7 cellular contexts compared by ENCODE assay signal in genomic region chr19:58440556-58440955, GRCh38. TPM values are rescaled to one million over a fixed set of nuclear protein-coding genes. Genes with fewer than 3 reads are reported as not detected.
DNase-seq lines count a peak whose midpoint lies in the region; ATAC-seq and TF ChIP-seq lines count a peak whose summit lies in the region.

No MANE protein-coding gene starts in this region.

- TF ChIP-seq CTCF in KMS-11 (conservative IDR thresholded peaks at IDR 0.05; ENCODE audit: low read depth, low read length): no peak
- no peak for TF ChIP-seq CTCF in cardiac fibroblast (IDR thresholded peaks at IDR 0.05; ENCODE audit: low read depth, low read length)
- no peak for TF ChIP-seq CTCF in right lobe of liver (IDR thresholded peaks at IDR 0.05)

- H3K79me2 ChIP-seq in KMS-11 (ENCODE audit: insufficient read depth, low read depth): no peaks in the 10 kb centered on the region

- H3K4me1 ChIP-seq in KMS-11 (ENCODE audit: low read depth, poor library complexity, severe bottlenecking) (no peaks in the 10 kb centered on the region), right lobe of liver (peaks cover 0 to 8% (median 1%) of the 10 kb centered on the region in 4 donors), stomach smooth muscle (ENCODE audit: control insufficient read depth, insufficient read depth, low read length) (peaks cover 17% of the 10 kb centered on the region)

- peak in 1 of 4 donors; percentile 1 for ATAC-seq in right lobe of liver

- H3K27ac ChIP-seq in KMS-11: no peak overlapping the region
- H3K27ac ChIP-seq in right lobe of liver: peak overlapping the region in 2 of 3 donors; percentile 44 to 60
- peak overlapping the region; percentile 83 for H3K27ac ChIP-seq in stomach smooth muscle (ENCODE audit: low read length)

- H3K9ac ChIP-seq in KMS-11: no peak overlapping the region
- peak overlapping the region; percentile 75 for H3K9ac ChIP-seq in stomach smooth muscle (ENCODE audit: low read length in 2 of 2)

- no peaks in the 10 kb centered on the region; the same call in 1 of the 2 replicates for H3K27me3 ChIP-seq in KMS-11 (ENCODE audit: insufficient read depth, low read depth)
- H3K27me3 ChIP-seq in right lobe of liver: no peaks in the 10 kb centered on the region
- H3K27me3 ChIP-seq in stomach smooth muscle (ENCODE audit: control insufficient read depth in 1 of 2, insufficient read depth in 2 of 2, low read length in 2 of 2): no peaks in the 10 kb centered on the region

- DNase-seq in cardiac fibroblast (ENCODE audit: low read depth in 2 of 2) (no peak), right lobe of liver (peak in 1 of 3 donors; percentile 45), AG08395 (ENCODE audit: low spot score) (no peak), NCI-H146 treated with DMSO at 0.1 percent for 48 hours (lab: John Stamatoyannopoulos, UW; ENCODE audit: unreplicated experiment) (no peak), NCI-H510A treated with DMSO at 0.1 percent for 48 hours (lab: John Stamatoyannopoulos, UW) (no peak)

- H3K9me3 ChIP-seq in right lobe of liver (peaks cover 0 to 8% (median 0%) of the 10 kb centered on the region in 4 donors), stomach smooth muscle (ENCODE audit: control insufficient read depth in 2 of 2, low read length in 2 of 2) (peaks cover 22 to 37% of the 10 kb centered on the region in 2 donors)

- TF ChIP-seq POLR2A in right lobe of liver (IDR thresholded peaks at IDR 0.05): no peak

- H4K20me1 ChIP-seq in KMS-11 (ENCODE audit: insufficient read depth): no peaks in the 10 kb centered on the region

- H3K4me2 ChIP-seq in KMS-11: peak overlapping the region; percentile 52; the same call in 1 of the 2 replicates

- H3K36me3 ChIP-seq in KMS-11 (ENCODE audit: insufficient read depth) (no peaks in the 10 kb centered on the region), right lobe of liver (peaks cover 0 to 10% (median 3%) of the 10 kb centered on the region in 4 donors), stomach smooth muscle (ENCODE audit: control insufficient read depth in 2 of 2, insufficient read depth in 2 of 2, low read length in 2 of 2) (peaks cover 22 to 23% of the 10 kb centered on the region in 2 donors)

- intact Hi-C loops in right lobe of liver (cut with DNase I): no loop called here

- WGBS in right lobe of liver (ENCODE audit: insufficient coverage, low coverage, low lambda C conversion rate, missing lambda C conversion rate): 26% methylated on average over 14 of the region's 31 CpGs

- H2AFZ ChIP-seq in KMS-11 (ENCODE audit: low read depth): peak overlapping the region; percentile 48; the same call in 1 of the 2 replicates

- H3K4me3 ChIP-seq in KMS-11 (IDR thresholded peaks at IDR 0.05; ENCODE audit: insufficient read depth, low read depth, low read length) (no peak overlapping the region), cardiac fibroblast (replicated peaks in 1 of 2; ENCODE audit: low read depth in 2 of 2, low read length in 2 of 2) (peak overlapping the region; percentile 72 to 93), right lobe of liver (peak overlapping the region; percentile 55 to 86 (median 62)), stomach smooth muscle (ENCODE audit: low read length in 2 of 2) (peak overlapping the region; percentile 96 to 97)

RNA-seq across cellular contexts. Expression of gene ZNF132, which starts 0.6 kb away (rescaled TPM):
- total RNA-seq in right lobe of liver: 1 to 10 TPM in 3 of 6 experiments, under 1 TPM in 3; 0.75 to 2.8 (median 1.0) TPM

RNA-seq across cellular contexts. Expression of gene ZNF324B, which starts 10.9 kb away (rescaled TPM):
- total RNA-seq in right lobe of liver: 1 to 10 TPM; 2.9 to 3.3 (median 2.9) TPM

RNA-seq across cellular contexts. Expression of gene ZNF324, which starts 26.3 kb away (rescaled TPM):
- total RNA-seq in right lobe of liver: 1 to 10 TPM; 2.9 to 4.9 (median 3.8) TPM

RNA-seq across cellular contexts. Expression of gene ZNF584, which starts 32.1 kb away (rescaled TPM):
- total RNA-seq in right lobe of liver: 10 to 100 TPM in 1 of 6 experiments, 1 to 10 TPM in 5; 5.6 to 12.1 (median 6.6) TPM

RNA-seq across cellular contexts. Expression of gene ZNF446, which starts 35.6 kb away (rescaled TPM):
- total RNA-seq in right lobe of liver: 1 to 10 TPM; 1.4 to 5.4 (median 4.1) TPM
